Comparison of ENCODE assay signal across 8 cellular contexts in genomic region chr5:139293504-139294371, GRCh38. TPM values are rescaled to one million over a fixed set of nuclear protein-coding genes. Genes with fewer than 3 reads are reported as not detected.
A peak's percentile ranks its signal among the peaks of the same experiment; 100 is the strongest.
DNase-seq lines count a peak whose midpoint lies in the region; ATAC-seq and TF ChIP-seq lines count a peak whose summit lies in the region.

A gene with protein sequence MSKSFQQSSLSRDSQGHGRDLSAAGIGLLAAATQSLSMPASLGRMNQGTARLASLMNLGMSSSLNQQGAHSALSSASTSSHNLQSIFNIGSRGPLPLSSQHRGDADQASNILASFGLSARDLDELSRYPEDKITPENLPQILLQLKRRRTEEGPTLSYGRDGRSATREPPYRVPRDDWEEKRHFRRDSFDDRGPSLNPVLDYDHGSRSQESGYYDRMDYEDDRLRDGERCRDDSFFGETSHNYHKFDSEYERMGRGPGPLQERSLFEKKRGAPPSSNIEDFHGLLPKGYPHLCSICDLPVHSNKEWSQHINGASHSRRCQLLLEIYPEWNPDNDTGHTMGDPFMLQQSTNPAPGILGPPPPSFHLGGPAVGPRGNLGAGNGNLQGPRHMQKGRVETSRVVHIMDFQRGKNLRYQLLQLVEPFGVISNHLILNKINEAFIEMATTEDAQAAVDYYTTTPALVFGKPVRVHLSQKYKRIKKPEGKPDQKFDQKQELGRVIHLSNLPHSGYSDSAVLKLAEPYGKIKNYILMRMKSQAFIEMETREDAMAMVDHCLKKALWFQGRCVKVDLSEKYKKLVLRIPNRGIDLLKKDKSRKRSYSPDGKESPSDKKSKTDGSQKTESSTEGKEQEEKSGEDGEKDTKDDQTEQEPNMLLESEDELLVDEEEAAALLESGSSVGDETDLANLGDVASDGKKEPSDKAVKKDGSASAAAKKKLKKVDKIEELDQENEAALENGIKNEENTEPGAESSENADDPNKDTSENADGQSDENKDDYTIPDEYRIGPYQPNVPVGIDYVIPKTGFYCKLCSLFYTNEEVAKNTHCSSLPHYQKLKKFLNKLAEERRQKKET (plus strand): TSS chr5:139293740. CDS start chr5:139307416, 13,676 bp downstream.

- H3K4me3 Mint-ChIP-seq in activated CD4-positive, alpha-beta T cell treated with anti-CD3 and anti-CD28 coated beads for 36 hours: peak within 1 kb of the TSS; percentile 97

- intact Hi-C loops in activated CD4-positive, alpha-beta T cell treated with anti-CD3 and anti-CD28 coated beads for 36 hours (cut with DNase I, micrococcal nuclease): loop anchor here (1.0 to 5.0 kb wide), 13 partner anchors 13 to 1541 kb away; partner anchors contain the start of genes PAIP2 (in 2 of the 2), ETF1 (in 1 of the 2), HNRNPA0 (in 1 of the 2) and HSPA9 (in 1 of the 2)

- H3K4me1 Mint-ChIP-seq in activated CD4-positive, alpha-beta T cell treated with anti-CD3 and anti-CD28 coated beads for 36 hours: peaks cover 37% of the 10 kb centered on the region

- peak; percentile 99 for DNase-seq in AG20443 (ENCODE audit: low spot score)
- peak; percentile 90 to 95 for DNase-seq in NCI-H524 (lab: John Stamatoyannopoulos, UW)
- DNase-seq in activated CD4-positive, alpha-beta T cell treated with anti-CD3 and anti-CD28 coated beads for 36 hours: peak; percentile 98
- DNase-seq in choroid plexus epithelial cell (ENCODE audit: low read depth): peak; percentile 98
- peak; percentile 94 for DNase-seq in kidney glomerular epithelial cell (lab: John Stamatoyannopoulos, UW)
- peak; percentile 80 to 87 for DNase-seq in stimulated activated CD4-positive, alpha-beta T cell treated with anti-CD3 and anti-CD28 coated beads, Interleukin-1b, Interleukin-23, amount 100 ng/mL, for 1 hour (ENCODE audit: low read depth in 2 of 2)

- POLR2A ChIA-PET in activated CD4-positive, alpha-beta T cell treated with anti-CD3 and anti-CD28 coated beads for 36 hours (lab: Charles Lee): interaction anchor here (0.6 to 2.3 kb wide), 12 partner anchors 10 to 718 kb away, joined by 3 to 16 read pairs (median 5); partner anchors contain the start of genes HSPA9, MZB1 and PAIP2

- H3K27ac Mint-ChIP-seq in activated CD4-positive, alpha-beta T cell treated with anti-CD3 and anti-CD28 coated beads for 36 hours: peak within 1 kb of the TSS; percentile 99

- TF ChIP-seq CTCF in choroid plexus epithelial cell (conservative IDR thresholded peaks at IDR 0.05; ENCODE audit: low read depth, low read length): no peak

- H3K9me3 Mint-ChIP-seq in activated CD4-positive, alpha-beta T cell treated with anti-CD3 and anti-CD28 coated beads for 36 hours (ENCODE audit: low read depth): no peaks in the 10 kb centered on the region

- CTCF ChIA-PET in activated CD4-positive, alpha-beta T cell treated with anti-CD3 and anti-CD28 coated beads for 36 hours (lab: Charles Lee): interaction anchor here (0.6 to 2.2 kb wide), 5 partner anchors 11 to 661 kb away, joined by 3 to 9 read pairs (median 4); no protein-coding TSS in a partner anchor

- peaks cover 43% of the 10 kb centered on the region for H3K36me3 Mint-ChIP-seq in activated CD4-positive, alpha-beta T cell treated with anti-CD3 and anti-CD28 coated beads for 36 hours (ENCODE audit: low read depth)

- peak; percentile 61 for ATAC-seq in HG03439 (IDR thresholded peaks at IDR 0.05; ENCODE audit: unreplicated experiment)
- peak; percentile 92 for ATAC-seq in activated CD4-positive, alpha-beta T cell treated with anti-CD3 and anti-CD28 coated beads for 36 hours

- H3K4me3 ChIP-seq in choroid plexus epithelial cell (ENCODE audit: low read depth, low read length): peak within 1 kb of the TSS; percentile 93

- peak; percentile 98 for TF ChIP-seq POLR2A in GM19099 (IDR thresholded peaks at IDR 0.05; ENCODE audit: extremely low read depth, insufficient read length, low read depth)

- H3K27me3 Mint-ChIP-seq in activated CD4-positive, alpha-beta T cell treated with anti-CD3 and anti-CD28 coated beads for 36 hours: no peaks in the 10 kb centered on the region

RNA-seq across cellular contexts. Expression of the gene that starts here (rescaled TPM):
- 100 to 1,000 TPM; 113 to 133 TPM for total RNA-seq in activated CD4-positive, alpha-beta T cell treated with anti-CD3 and anti-CD28 coated beads for 36 hours

Comparison
In these comparisons a context has a peak if more than half of its experiments do, and no peak if none do; other contexts are left out.
1. Peak in every context shown above with its lines: DNase-seq, ATAC-seq and H3K4me3 ChIP-seq.